In the genomic region with DNA sequence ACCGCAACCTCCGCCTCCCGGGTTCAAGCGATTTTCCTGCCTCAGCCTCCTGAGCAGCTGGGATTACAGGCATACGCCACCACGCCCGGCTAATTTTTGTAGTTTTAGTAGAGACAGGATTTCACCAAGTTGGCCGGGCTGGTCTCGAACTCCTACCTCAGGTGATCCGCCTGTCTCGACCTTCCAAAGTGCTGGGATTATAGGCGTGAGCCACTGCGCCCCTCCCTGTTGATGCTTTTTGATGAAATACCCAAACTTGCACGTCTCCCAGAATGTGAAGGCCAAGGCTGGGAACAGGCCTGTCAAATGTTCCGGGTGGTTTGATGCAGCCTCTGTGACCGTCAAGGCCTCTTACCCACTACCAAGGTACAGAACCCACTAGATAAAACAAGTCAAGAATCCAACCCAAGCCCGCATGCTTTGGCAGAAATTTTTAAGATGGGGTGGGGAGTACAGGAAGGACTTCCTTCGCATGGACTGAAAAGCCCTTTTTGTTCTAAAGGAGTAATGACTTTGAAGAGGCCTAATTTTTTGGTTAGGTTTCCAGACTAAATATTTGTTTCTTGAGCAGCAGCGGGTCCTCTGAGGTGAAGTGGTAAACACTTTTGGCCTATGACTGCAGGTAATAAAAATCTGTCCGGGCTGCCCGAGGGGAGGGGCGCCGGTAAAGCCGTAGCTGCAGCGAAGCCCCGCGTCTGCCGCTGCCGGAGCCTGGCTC, we compare ENCODE assay signal across 11 cellular contexts. TPM values are rescaled to one million over a fixed set of nuclear protein-coding genes. Genes with fewer than 3 reads are reported as not detected.
DNase-seq lines count a peak whose midpoint lies in the region; ATAC-seq and TF ChIP-seq lines count a peak whose summit lies in the region.
"Had no signal": no experiment of that assay in that cellular context is flagged by ENCODE, and none has a peak within 500 bp of the region (broad histone marks: within the 10 kb centered on the region; RNA-seq: fewer than 3 reads in every experiment).

No MANE protein-coding gene starts in this region.

- no peak overlapping the region for H3K27ac ChIP-seq in SK-N-SH (ENCODE audit: low read depth in 2 of 2, low read length in 1 of 2)
- H3K27ac ChIP-seq in ectodermal cell (ENCODE audit: insufficient read depth, low read depth, low read length, poor library complexity, severe bottlenecking) = no peak overlapping the region
- H3K27ac ChIP-seq in sigmoid colon = peak overlapping the region in 3 of 4 donors; percentile 92 to 96 (median 94)
- H3K27ac ChIP-seq: 22Rv1, left lung, SJSA1, transverse colon had no signal

- H3K79me2 ChIP-seq in SK-N-SH (ENCODE audit: insufficient read depth) = no peaks in the 10 kb centered on the region

- H3K27ac Mint-ChIP-seq in stimulated activated naive CD8-positive, alpha-beta T cell treated with anti-CD3 and anti-CD28 coated beads, Interleukin-15, amount 100 ng/mL, for 72 hours = no peak overlapping the region

- 86% methylated on average over 19 of the region's 29 CpGs for WGBS in SK-N-SH (ENCODE audit: low lambda C conversion rate)
- 16 to 17% methylated on average over 29 of the region's 29 CpGs for WGBS in ectodermal cell, 2 experiments
- 29 to 40% methylated on average over 29 of the region's 29 CpGs for WGBS in sigmoid colon, 2 donors

- H2AFZ ChIP-seq in SK-N-SH (ENCODE audit: low read depth) = no peak overlapping the region

- H3K36me3 ChIP-seq in SK-N-SH (replicated peaks in 1 of 2; ENCODE audit: control insufficient read depth in 1 of 2, insufficient read depth in 2 of 2, low read length in 1 of 2) = no peaks in the 10 kb centered on the region
- H3K36me3 ChIP-seq in ectodermal cell (ENCODE audit: control insufficient read depth, insufficient read depth, low read length) = no peaks in the 10 kb centered on the region
- H3K36me3 ChIP-seq in sigmoid colon = no peaks in the 10 kb centered on the region
- H3K36me3 ChIP-seq: left lung, SJSA1, transverse colon had no signal

- H3K9ac ChIP-seq in SK-N-SH = no peak overlapping the region

- H3K4me3 Mint-ChIP-seq in stimulated activated naive CD8-positive, alpha-beta T cell treated with anti-CD3 and anti-CD28 coated beads, Interleukin-15, amount 100 ng/mL, for 72 hours = peak overlapping the region in 1 of 2 donors; percentile 68

- CTCF ChIA-PET in SK-N-SH (lab: Yijun Ruan, JAX) = interaction anchor here (0.6 to 13.5 kb wide), 34 partner anchors 7 to 1394 kb away, joined by 3 to 264 read pairs (median 5); partner anchors contain the start of genes HOXD10, HOXD11, HOXD12 and HOXD13

- H3K4me1 Mint-ChIP-seq in stimulated activated naive CD8-positive, alpha-beta T cell treated with anti-CD3 and anti-CD28 coated beads, Interleukin-15, amount 100 ng/mL, for 72 hours = peaks cover 30% of the 10 kb centered on the region

- H4K20me1 ChIP-seq in SK-N-SH (ENCODE audit: insufficient read depth) = 0 out of 2 replicates have a peak, but pooled peaks cover 8% of the 10 kb centered on the region

- ATAC-seq in SK-N-SH treated with all-trans-retinoic acid at 6 μM for 48 hours (no peak), esophagus mucosa (no peak)
- no peak for ATAC-seq in stimulated activated naive CD8-positive, alpha-beta T cell treated with anti-CD3 and anti-CD28 coated beads, Interleukin-15, amount 100 ng/mL, for 72 hours
- ATAC-seq: activated CD4-positive, CD25-positive, alpha-beta regulatory T cell treated with anti-CD3 and anti-CD28 coated beads, Interleukin-2, amount 50 U/mL, for 24 hours had no signal

- peaks cover 97% of the 10 kb centered on the region for H3K27me3 ChIP-seq in SK-N-SH (ENCODE audit: insufficient read depth)
- peaks cover 100% of the 10 kb centered on the region for H3K27me3 ChIP-seq in ectodermal cell (ENCODE audit: control insufficient read depth, insufficient read depth, low read length, poor library complexity, severe bottlenecking)
- H3K27me3 ChIP-seq in sigmoid colon = peaks cover 23 to 94% (median 30%) of the 10 kb centered on the region in 3 donors

- H3K4me3 ChIP-seq in SK-N-SH (ENCODE audit: low read depth in 2 of 2, low read length in 1 of 2) = peak overlapping the region; percentile 40 to 52; a peak in 2 of 4 replicates
- H3K4me3 ChIP-seq in ectodermal cell (ENCODE audit: insufficient read depth, low read depth, low read length) = peak overlapping the region; percentile 28
- peak overlapping the region; percentile 24 to 51 (median 38) for H3K4me3 ChIP-seq in sigmoid colon
- H3K4me3 ChIP-seq: left lung, SJSA1 had no signal

- H3K9me3 Mint-ChIP-seq in stimulated activated naive CD8-positive, alpha-beta T cell treated with anti-CD3 and anti-CD28 coated beads, Interleukin-15, amount 100 ng/mL, for 72 hours = peaks cover 8 to 24% of the 10 kb centered on the region in 2 donors

- no peak for TF ChIP-seq POLR2A in sigmoid colon (IDR thresholded peaks at IDR 0.05)

- peaks cover 0 to 26% of the 10 kb centered on the region in 2 experiments; a peak in 1 of 4 replicates for H3K4me1 ChIP-seq in SK-N-SH (ENCODE audit: control insufficient read depth in 1 of 2, insufficient read depth in 2 of 2, low read depth in 1 of 2, low read length in 1 of 2)
- peaks cover 8% of the 10 kb centered on the region for H3K4me1 ChIP-seq in ectodermal cell (ENCODE audit: control insufficient read depth, insufficient read depth, low read length)
- peaks cover 0 to 55% (median 51%) of the 10 kb centered on the region in 4 donors for H3K4me1 ChIP-seq in sigmoid colon

- no peaks in the 10 kb centered on the region for H3F3A ChIP-seq in SK-N-SH (replicated peaks; ENCODE audit: insufficient read depth)

- peak overlapping the region; percentile 66 for H3K4me2 ChIP-seq in SK-N-SH

- H3K9me2 ChIP-seq in SK-N-SH = no peaks in the 10 kb centered on the region

- no peak for TF ChIP-seq EP300 in SK-N-SH (IDR thresholded peaks at IDR 0.05; ENCODE audit: borderline replicate concordance in 1 of 2, low read depth in 1 of 2, low read length in 1 of 2)
- TF ChIP-seq EP300 in sigmoid colon (IDR thresholded peaks at IDR 0.05) = no peak

- POLR2A ChIA-PET in SK-N-SH (lab: Yijun Ruan, JAX) = no interaction called here

- TF ChIP-seq RAD21 in SK-N-SH (IDR thresholded peaks at IDR 0.05; ENCODE audit: low read length) = no peak

- H3K9me3 ChIP-seq in SK-N-SH (no peaks in the 10 kb centered on the region), ectodermal cell (ENCODE audit: control insufficient read depth, low read length) (no peaks in the 10 kb centered on the region), sigmoid colon (peaks cover 0 to 5% (median 0%) of the 10 kb centered on the region in 4 donors)
- H3K9me3 ChIP-seq: left lung, transverse colon had no signal

- intact Hi-C loops in sigmoid colon (cut with DNase I) = loop anchor here (2.0 to 5.0 kb wide), 2 partner anchors 721 to 975 kb away; no protein-coding TSS in a partner anchor

- TF ChIP-seq CTCF in SK-N-SH (IDR thresholded peaks at IDR 0.05) = no peak
- no peak for TF ChIP-seq CTCF in sigmoid colon (IDR thresholded peaks at IDR 0.05)

- H3K27me3 Mint-ChIP-seq in stimulated activated naive CD8-positive, alpha-beta T cell treated with anti-CD3 and anti-CD28 coated beads, Interleukin-15, amount 100 ng/mL, for 72 hours = peaks cover 100% of the 10 kb centered on the region

- DNase-seq in SK-N-SH (no peak), sigmoid colon (no peak)
- no peak for DNase-seq in stimulated activated naive CD8-positive, alpha-beta T cell treated with anti-CD3 and anti-CD28 coated beads, Interleukin-15, amount 100 ng/mL, for 72 hours

RNA-seq across cellular contexts. Expression of gene EVX2, which starts 3.7 kb away (rescaled TPM):
- polyA plus RNA-seq in SK-N-SH (2012; rRNA removed) (not detected in 2 replicates), sigmoid colon (under 1 TPM in 1 of 3 donors, not detected in 2; 0.07 TPM)
- not detected in 2 replicates for polyA plus RNA-seq in SK-N-SH (2012; cell fraction: cytosol; rRNA removed)
- polyA plus RNA-seq in SK-N-SH (2012; cell fraction: nucleus; rRNA removed) = 0.01 TPM in 1 of 2 replicates, not detected in the other
- not detected for polyA plus RNA-seq in ectodermal cell (2013, experiment 1 of 4)
- not detected for polyA plus RNA-seq in ectodermal cell (2013, experiment 2 of 4)
- 0.11 TPM for polyA plus RNA-seq in ectodermal cell (2013, experiment 3 of 4)
- polyA plus RNA-seq in ectodermal cell (2013, experiment 4 of 4) = 0.08 TPM
- total RNA-seq in sigmoid colon (1 to 10 TPM; 1.2 to 4.6 (median 2.1) TPM), esophagus mucosa (not detected)
- total RNA-seq: left lung, SJSA1, transverse colon had no signal

RNA-seq across cellular contexts. Expression of gene HOXD13, which starts 5.0 kb away (rescaled TPM):
- not detected in 2 replicates for polyA plus RNA-seq in SK-N-SH (2012; rRNA removed)
- 0.01 TPM in 1 of 2 replicates, not detected in the other for polyA plus RNA-seq in SK-N-SH (2012; cell fraction: cytosol; rRNA removed)
- polyA plus RNA-seq in SK-N-SH (2012; cell fraction: nucleus; rRNA removed) = not detected in 2 replicates
- not detected for polyA plus RNA-seq in ectodermal cell (2013, experiment 1 of 4)
- not detected for polyA plus RNA-seq in ectodermal cell (2013, experiment 2 of 4)
- not detected for polyA plus RNA-seq in ectodermal cell (2013, experiment 3 of 4)
- not detected for polyA plus RNA-seq in ectodermal cell (2013, experiment 4 of 4)
- 10 to 100 TPM; 18.7 to 48.9 (median 34.1) TPM for total RNA-seq in sigmoid colon
- 1 to 10 TPM in 2 of 3 donors, not detected in 1; 2.3 to 2.4 TPM for polyA plus RNA-seq in sigmoid colon
- total RNA-seq in esophagus mucosa = not detected
- total RNA-seq: left lung had no signal

RNA-seq across cellular contexts. Expression of gene HOXD12, which starts 12.1 kb away (rescaled TPM):
- polyA plus RNA-seq in SK-N-SH (2012; rRNA removed) (not detected in 2 replicates), sigmoid colon (under 1 TPM in 1 of 3 donors, not detected in 2; 0.15 TPM)
- polyA plus RNA-seq in SK-N-SH (2012; cell fraction: cytosol; rRNA removed) = not detected in 2 replicates
- not detected in 2 replicates for polyA plus RNA-seq in SK-N-SH (2012; cell fraction: nucleus; rRNA removed)
- not detected for polyA plus RNA-seq in ectodermal cell (2013, experiment 1 of 4)
- polyA plus RNA-seq in ectodermal cell (2013, experiment 2 of 4) = not detected
- polyA plus RNA-seq in ectodermal cell (2013, experiment 3 of 4) = not detected
- not detected for polyA plus RNA-seq in ectodermal cell (2013, experiment 4 of 4)
- total RNA-seq in sigmoid colon (1 to 10 TPM in 3 of 4 donors, not detected in 1; 1.3 to 1.8 (median 1.7) TPM), esophagus mucosa (not detected)
- total RNA-seq: left lung, transverse colon had no signal

RNA-seq across cellular contexts. Expression of gene HOXD11, which starts 19.6 kb away (rescaled TPM):
- not detected in 2 replicates for polyA plus RNA-seq in SK-N-SH (2012; rRNA removed)
- not detected in 2 replicates for polyA plus RNA-seq in SK-N-SH (2012; cell fraction: cytosol; rRNA removed)
- not detected in 2 replicates for polyA plus RNA-seq in SK-N-SH (2012; cell fraction: nucleus; rRNA removed)
- polyA plus RNA-seq in ectodermal cell (2013, experiment 1 of 4) = not detected
- polyA plus RNA-seq in ectodermal cell (2013, experiment 2 of 4) = not detected
- polyA plus RNA-seq in ectodermal cell (2013, experiment 3 of 4) = not detected
- polyA plus RNA-seq in ectodermal cell (2013, experiment 4 of 4) = not detected
- total RNA-seq in sigmoid colon = 10 to 100 TPM; 18.3 to 39.3 (median 24.9) TPM
- 1 to 10 TPM in 2 of 3 donors, under 1 TPM in 1; 0.69 to 3.6 (median 2.1) TPM for polyA plus RNA-seq in sigmoid colon
- total RNA-seq in esophagus mucosa = not detected
- total RNA-seq: left lung, SJSA1 had no signal

RNA-seq across cellular contexts. Expression of gene HOXD10, which starts 29.1 kb away (rescaled TPM):
- polyA plus RNA-seq in SK-N-SH (2012; rRNA removed) (0.03 and 0.10 TPM in 2 replicates), sigmoid colon (1 to 10 TPM in 2 of 3 donors, under 1 TPM in 1; 0.23 to 2.4 (median 1.5) TPM)
- polyA plus RNA-seq in SK-N-SH (2012; cell fraction: cytosol; rRNA removed) = 0.04 TPM in 2 replicates
- polyA plus RNA-seq in SK-N-SH (2012; cell fraction: nucleus; rRNA removed) = 0.06 TPM in 1 of 2 replicates, not detected in the other
- polyA plus RNA-seq in ectodermal cell (2013, experiment 1 of 4) = not detected
- polyA plus RNA-seq in ectodermal cell (2013, experiment 2 of 4) = not detected
- not detected for polyA plus RNA-seq in ectodermal cell (2013, experiment 3 of 4)
- not detected for polyA plus RNA-seq in ectodermal cell (2013, experiment 4 of 4)
- total RNA-seq in sigmoid colon (10 to 100 TPM; 10.7 to 46.0 (median 17.9) TPM), esophagus mucosa (0.24 TPM)
- total RNA-seq: SJSA1 had no signal

Comparison
In these comparisons a context has a peak if more than half of its experiments do, and no peak if none do; other contexts are left out.
1. H3K27ac ChIP-seq: peak in sigmoid colon (3 of 4); none in SK-N-SH (0 of 2) and ectodermal cell (single experiment).
2. RNA of gene HOXD13, which starts 5.0 kb away (total RNA-seq): 18.7 to 48.9 TPM in sigmoid colon; not detected in esophagus mucosa (single experiment); every median in the first group is over 10 times any median in the second.
3. Peak in every context shown above with its lines, with median percentiles within 50 percentile points of each other: H3K4me3 ChIP-seq.